1 cellular context compared by ENCODE assay signal in the genomic region with DNA sequence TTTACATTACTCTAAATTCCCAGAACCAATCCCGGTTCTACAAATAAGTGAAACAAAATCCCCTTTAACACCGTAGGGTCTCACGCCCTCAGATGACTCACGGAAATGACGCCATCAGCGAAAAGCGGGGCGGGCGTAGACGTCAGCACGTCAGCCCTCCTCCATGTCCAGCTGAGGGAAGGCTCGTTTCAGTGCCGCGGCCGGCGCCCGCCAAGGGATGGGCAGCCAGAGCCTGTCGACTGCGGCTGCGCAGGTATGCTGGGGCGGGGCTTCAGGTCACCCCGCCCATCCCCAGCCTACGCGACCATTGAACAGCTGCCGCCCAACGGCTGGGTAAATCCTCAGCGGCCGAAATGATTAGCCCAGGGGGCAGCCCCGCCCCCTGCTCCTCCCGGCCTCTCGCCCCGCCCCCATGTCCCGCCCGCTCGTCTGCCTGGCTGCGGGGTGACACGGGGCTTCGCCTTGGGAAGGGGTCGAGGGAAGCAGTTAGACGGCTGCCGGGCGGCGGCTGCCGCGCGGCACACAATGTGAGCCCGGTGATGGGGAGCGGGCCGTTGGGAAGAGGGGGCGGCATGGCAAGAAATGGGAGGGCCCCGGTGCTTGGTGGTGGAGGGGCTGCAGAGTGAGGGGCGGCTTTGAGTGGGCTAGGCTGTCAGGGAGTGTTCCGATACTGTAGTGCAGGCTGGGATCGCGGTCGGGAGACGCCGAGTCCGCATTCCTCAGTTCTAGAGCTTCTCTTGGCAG.
TF ChIP-seq lines count a peak whose summit lies in the region.

A gene (plus strand): TSS at position 420 of the 744 bp plus-strand sequence. CDS start 1,510 bp downstream, outside the sequence.

TF ChIP-seq in HepG2, 621 proteins besides CTCF, POLR2A, EP300 and RAD21 (continued from another document and continues in another):
- TF ChIP-seq, protein P1, sequence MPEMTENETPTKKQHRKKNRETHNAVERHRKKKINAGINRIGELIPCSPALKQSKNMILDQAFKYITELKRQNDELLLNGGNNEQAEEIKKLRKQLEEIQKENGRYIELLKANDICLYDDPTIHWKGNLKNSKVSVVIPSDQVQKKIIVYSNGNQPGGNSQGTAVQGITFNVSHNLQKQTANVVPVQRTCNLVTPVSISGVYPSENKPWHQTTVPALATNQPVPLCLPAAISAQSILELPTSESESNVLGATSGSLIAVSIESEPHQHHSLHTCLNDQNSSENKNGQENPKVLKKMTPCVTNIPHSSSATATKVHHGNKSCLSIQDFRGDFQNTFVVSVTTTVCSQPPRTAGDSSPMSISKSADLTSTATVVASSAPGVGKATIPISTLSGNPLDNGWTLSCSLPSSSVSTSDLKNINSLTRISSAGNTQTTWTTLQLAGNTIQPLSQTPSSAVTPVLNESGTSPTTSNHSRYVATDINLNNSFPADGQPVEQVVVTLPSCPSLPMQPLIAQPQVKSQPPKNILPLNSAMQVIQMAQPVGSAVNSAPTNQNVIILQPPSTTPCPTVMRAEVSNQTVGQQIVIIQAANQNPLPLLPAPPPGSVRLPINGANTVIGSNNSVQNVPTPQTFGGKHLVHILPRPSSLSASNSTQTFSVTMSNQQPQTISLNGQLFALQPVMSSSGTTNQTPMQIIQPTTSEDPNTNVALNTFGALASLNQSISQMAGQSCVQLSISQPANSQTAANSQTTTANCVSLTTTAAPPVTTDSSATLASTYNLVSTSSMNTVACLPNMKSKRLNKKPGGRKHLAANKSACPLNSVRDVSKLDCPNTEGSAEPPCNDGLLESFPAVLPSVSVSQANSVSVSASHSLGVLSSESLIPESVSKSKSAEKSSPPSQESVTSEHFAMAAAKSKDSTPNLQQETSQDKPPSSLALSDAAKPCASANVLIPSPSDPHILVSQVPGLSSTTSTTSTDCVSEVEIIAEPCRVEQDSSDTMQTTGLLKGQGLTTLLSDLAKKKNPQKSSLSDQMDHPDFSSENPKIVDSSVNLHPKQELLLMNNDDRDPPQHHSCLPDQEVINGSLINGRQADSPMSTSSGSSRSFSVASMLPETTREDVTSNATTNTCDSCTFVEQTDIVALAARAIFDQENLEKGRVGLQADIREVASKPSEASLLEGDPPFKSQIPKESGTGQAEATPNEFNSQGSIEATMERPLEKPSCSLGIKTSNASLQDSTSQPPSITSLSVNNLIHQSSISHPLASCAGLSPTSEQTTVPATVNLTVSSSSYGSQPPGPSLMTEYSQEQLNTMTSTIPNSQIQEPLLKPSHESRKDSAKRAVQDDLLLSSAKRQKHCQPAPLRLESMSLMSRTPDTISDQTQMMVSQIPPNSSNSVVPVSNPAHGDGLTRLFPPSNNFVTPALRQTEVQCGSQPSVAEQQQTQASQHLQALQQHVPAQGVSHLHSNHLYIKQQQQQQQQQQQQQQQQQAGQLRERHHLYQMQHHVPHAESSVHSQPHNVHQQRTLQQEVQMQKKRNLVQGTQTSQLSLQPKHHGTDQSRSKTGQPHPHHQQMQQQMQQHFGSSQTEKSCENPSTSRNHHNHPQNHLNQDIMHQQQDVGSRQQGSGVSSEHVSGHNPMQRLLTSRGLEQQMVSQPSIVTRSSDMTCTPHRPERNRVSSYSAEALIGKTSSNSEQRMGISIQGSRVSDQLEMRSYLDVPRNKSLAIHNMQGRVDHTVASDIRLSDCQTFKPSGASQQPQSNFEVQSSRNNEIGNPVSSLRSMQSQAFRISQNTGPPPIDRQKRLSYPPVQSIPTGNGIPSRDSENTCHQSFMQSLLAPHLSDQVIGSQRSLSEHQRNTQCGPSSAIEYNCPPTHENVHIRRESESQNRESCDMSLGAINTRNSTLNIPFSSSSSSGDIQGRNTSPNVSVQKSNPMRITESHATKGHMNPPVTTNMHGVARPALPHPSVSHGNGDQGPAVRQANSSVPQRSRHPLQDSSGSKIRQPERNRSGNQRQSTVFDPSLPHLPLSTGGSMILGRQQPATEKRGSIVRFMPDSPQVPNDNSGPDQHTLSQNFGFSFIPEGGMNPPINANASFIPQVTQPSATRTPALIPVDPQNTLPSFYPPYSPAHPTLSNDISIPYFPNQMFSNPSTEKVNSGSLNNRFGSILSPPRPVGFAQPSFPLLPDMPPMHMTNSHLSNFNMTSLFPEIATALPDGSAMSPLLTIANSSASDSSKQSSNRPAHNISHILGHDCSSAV (CRISPR knock-in tag; IDR thresholded peaks at IDR 0.05; ENCODE audit: borderline replicate concordance) = no peak
- TF ChIP-seq, protein P2, sequence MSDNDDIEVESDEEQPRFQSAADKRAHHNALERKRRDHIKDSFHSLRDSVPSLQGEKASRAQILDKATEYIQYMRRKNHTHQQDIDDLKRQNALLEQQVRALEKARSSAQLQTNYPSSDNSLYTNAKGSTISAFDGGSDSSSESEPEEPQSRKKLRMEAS (IDR thresholded peaks at IDR 0.05) = peak; percentile 73; the same call in 1 of the 2 replicates
- no peak; the same call in 1 of the 2 replicates for TF ChIP-seq ZSCAN29 (CRISPR knock-in tag; conservative IDR thresholded peaks at IDR 0.05)
- TF ChIP-seq, protein P3, sequence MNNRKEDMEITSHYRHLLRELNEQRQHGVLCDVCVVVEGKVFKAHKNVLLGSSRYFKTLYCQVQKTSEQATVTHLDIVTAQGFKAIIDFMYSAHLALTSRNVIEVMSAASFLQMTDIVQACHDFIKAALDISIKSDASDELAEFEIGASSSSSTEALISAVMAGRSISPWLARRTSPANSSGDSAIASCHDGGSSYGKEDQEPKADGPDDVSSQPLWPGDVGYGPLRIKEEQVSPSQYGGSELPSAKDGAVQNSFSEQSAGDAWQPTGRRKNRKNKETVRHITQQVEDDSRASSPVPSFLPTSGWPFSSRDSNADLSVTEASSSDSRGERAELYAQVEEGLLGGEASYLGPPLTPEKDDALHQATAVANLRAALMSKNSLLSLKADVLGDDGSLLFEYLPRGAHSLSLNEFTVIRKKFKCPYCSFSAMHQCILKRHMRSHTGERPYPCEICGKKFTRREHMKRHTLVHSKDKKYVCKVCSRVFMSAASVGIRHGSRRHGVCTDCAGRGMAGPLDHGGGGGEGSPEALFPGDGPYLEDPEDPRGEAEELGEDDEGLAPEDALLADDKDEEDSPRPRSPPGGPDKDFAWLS (CRISPR knock-in tag; IDR thresholded peaks at IDR 0.05; ENCODE audit: borderline replicate concordance) = no peak
- TF ChIP-seq RAD51 (IDR thresholded peaks at IDR 0.05; ENCODE audit: borderline replicate concordance) = no peak
- TF ChIP-seq, protein P4, sequence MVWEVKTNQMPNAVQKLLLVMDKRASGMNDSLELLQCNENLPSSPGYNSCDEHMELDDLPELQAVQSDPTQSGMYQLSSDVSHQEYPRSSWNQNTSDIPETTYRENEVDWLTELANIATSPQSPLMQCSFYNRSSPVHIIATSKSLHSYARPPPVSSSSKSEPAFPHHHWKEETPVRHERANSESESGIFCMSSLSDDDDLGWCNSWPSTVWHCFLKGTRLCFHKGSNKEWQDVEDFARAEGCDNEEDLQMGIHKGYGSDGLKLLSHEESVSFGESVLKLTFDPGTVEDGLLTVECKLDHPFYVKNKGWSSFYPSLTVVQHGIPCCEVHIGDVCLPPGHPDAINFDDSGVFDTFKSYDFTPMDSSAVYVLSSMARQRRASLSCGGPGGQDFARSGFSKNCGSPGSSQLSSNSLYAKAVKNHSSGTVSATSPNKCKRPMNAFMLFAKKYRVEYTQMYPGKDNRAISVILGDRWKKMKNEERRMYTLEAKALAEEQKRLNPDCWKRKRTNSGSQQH (CRISPR knock-in tag; IDR thresholded peaks at IDR 0.05; ENCODE audit: low read depth) = 0 out of 2 replicates have a peak, but pooled peaks have one; percentile 47
- peak; percentile 79; the same call in 1 of the 2 replicates for TF ChIP-seq KAT7 (CRISPR knock-in tag; IDR thresholded peaks at IDR 0.05; ENCODE audit: borderline replicate concordance)
- TF ChIP-seq, protein P5, sequence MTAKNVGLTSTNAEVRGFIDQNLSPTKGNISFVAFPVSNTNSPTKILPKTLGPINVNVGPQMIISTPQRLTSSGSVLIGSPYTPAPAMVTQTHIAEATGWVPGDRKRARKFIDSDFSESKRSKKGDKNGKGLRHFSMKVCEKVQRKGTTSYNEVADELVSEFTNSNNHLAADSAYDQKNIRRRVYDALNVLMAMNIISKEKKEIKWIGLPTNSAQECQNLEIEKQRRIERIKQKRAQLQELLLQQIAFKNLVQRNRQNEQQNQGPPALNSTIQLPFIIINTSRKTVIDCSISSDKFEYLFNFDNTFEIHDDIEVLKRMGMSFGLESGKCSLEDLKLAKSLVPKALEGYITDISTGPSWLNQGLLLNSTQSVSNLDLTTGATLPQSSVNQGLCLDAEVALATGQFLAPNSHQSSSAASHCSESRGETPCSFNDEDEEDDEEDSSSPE (CRISPR knock-in tag; IDR thresholded peaks at IDR 0.05) = peak; percentile 93
- TF ChIP-seq ZNF614 (CRISPR knock-in tag; IDR thresholded peaks at IDR 0.05; ENCODE audit: borderline replicate concordance) = peak; percentile 86
- no peak for TF ChIP-seq FIP1L1 (IDR thresholded peaks at IDR 0.05; ENCODE audit: borderline replicate concordance, insufficient read depth, low read depth, low read length)
- TF ChIP-seq ZNF615 (CRISPR knock-in tag; IDR thresholded peaks at IDR 0.05; ENCODE audit: borderline replicate concordance) = no peak
- TF ChIP-seq ARNTL (CRISPR knock-in tag; IDR thresholded peaks at IDR 0.05) = peak; percentile 50; the same call in 1 of the 2 replicates
- TF ChIP-seq ZNF136 (CRISPR knock-in tag; IDR thresholded peaks at IDR 0.05; ENCODE audit: low read depth) = no peak
- TF ChIP-seq HMG20B (CRISPR knock-in tag; conservative IDR thresholded peaks at IDR 0.05) = no peak
- peak; percentile 61; the same call in 1 of the 2 replicates for TF ChIP-seq ARHGAP35 (CRISPR knock-in tag; IDR thresholded peaks at IDR 0.05; ENCODE audit: borderline replicate concordance)
- no peak for TF ChIP-seq ZNF121 (CRISPR knock-in tag; IDR thresholded peaks at IDR 0.05)
- TF ChIP-seq ASH2L (IDR thresholded peaks at IDR 0.05; ENCODE audit: insufficient read length, low read depth, low read length) = peak; percentile 88
- TF ChIP-seq HOXA7 (CRISPR knock-in tag; IDR thresholded peaks at IDR 0.05) = no peak
- TF ChIP-seq SIN3A (IDR thresholded peaks at IDR 0.05; ENCODE audit: borderline replicate concordance, low read depth, low read length) = peak; percentile 80; the same call in 1 of the 2 replicates
- TF ChIP-seq HHEX (CRISPR knock-in tag; IDR thresholded peaks at IDR 0.05) = no peak
- TF ChIP-seq KMT2B (CRISPR knock-in tag; IDR thresholded peaks at IDR 0.05) = peak; percentile 94; the same call in 1 of the 2 replicates
- TF ChIP-seq, protein P6, sequence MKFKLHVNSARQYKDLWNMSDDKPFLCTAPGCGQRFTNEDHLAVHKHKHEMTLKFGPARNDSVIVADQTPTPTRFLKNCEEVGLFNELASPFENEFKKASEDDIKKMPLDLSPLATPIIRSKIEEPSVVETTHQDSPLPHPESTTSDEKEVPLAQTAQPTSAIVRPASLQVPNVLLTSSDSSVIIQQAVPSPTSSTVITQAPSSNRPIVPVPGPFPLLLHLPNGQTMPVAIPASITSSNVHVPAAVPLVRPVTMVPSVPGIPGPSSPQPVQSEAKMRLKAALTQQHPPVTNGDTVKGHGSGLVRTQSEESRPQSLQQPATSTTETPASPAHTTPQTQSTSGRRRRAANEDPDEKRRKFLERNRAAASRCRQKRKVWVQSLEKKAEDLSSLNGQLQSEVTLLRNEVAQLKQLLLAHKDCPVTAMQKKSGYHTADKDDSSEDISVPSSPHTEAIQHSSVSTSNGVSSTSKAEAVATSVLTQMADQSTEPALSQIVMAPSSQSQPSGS (CRISPR knock-in tag; IDR thresholded peaks at IDR 0.05) = peak; percentile 95
- TF ChIP-seq, protein P7, sequence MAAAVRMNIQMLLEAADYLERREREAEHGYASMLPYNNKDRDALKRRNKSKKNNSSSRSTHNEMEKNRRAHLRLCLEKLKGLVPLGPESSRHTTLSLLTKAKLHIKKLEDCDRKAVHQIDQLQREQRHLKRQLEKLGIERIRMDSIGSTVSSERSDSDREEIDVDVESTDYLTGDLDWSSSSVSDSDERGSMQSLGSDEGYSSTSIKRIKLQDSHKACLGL (CRISPR knock-in tag; IDR thresholded peaks at IDR 0.05) = peak; percentile 71
- peak; percentile 89 for TF ChIP-seq ZNF746 (CRISPR knock-in tag; IDR thresholded peaks at IDR 0.05)
- TF ChIP-seq ZSCAN30 (CRISPR knock-in tag; IDR thresholded peaks at IDR 0.05) = no peak
- peak; percentile 56; the same call in 1 of the 2 replicates for TF ChIP-seq ZNF547 (CRISPR knock-in tag; IDR thresholded peaks at IDR 0.05)
- no peak for TF ChIP-seq RFX3 (CRISPR knock-in tag; IDR thresholded peaks at IDR 0.05)
- TF ChIP-seq ZNF879 (CRISPR knock-in tag; IDR thresholded peaks at IDR 0.05) = no peak
- TF ChIP-seq ZNF17 (CRISPR knock-in tag; IDR thresholded peaks at IDR 0.05) = no peak
- TF ChIP-seq NKX3-1 (CRISPR knock-in tag; IDR thresholded peaks at IDR 0.05) = no peak
- TF ChIP-seq ZNF33A (CRISPR knock-in tag; IDR thresholded peaks at IDR 0.05; ENCODE audit: borderline replicate concordance) = no peak
- TF ChIP-seq, protein P8, sequence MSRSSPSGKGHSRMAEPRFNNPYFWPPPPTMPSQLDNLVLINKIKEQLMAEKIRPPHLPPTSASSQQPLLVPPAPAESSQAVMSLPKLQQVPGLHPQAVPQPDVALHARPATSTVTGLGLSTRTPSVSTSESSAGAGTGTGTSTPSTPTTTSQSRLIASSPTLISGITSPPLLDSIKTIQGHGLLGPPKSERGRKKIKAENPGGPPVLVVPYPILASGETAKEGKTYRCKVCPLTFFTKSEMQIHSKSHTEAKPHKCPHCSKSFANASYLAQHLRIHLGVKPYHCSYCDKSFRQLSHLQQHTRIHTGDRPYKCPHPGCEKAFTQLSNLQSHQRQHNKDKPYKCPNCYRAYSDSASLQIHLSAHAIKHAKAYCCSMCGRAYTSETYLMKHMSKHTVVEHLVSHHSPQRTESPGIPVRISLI (CRISPR knock-in tag; IDR thresholded peaks at IDR 0.05; ENCODE audit: borderline replicate concordance) = no peak
- peak; percentile 91 for TF ChIP-seq KAT8 (CRISPR knock-in tag; IDR thresholded peaks at IDR 0.05)
- no peak for TF ChIP-seq CBX1 (IDR thresholded peaks at IDR 0.05; ENCODE audit: low read depth)
- TF ChIP-seq, protein P9, sequence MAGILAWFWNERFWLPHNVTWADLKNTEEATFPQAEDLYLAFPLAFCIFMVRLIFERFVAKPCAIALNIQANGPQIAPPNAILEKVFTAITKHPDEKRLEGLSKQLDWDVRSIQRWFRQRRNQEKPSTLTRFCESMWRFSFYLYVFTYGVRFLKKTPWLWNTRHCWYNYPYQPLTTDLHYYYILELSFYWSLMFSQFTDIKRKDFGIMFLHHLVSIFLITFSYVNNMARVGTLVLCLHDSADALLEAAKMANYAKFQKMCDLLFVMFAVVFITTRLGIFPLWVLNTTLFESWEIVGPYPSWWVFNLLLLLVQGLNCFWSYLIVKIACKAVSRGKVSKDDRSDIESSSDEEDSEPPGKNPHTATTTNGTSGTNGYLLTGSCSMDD (CRISPR knock-in tag; IDR thresholded peaks at IDR 0.05) = no peak
- peak; percentile 17; the same call in 1 of the 2 replicates for TF ChIP-seq ZNF572 (CRISPR knock-in tag; IDR thresholded peaks at IDR 0.05)
- peak; percentile 88 for TF ChIP-seq TSC22D2 (CRISPR knock-in tag; IDR thresholded peaks at IDR 0.05; ENCODE audit: borderline replicate concordance)
- no peak for TF ChIP-seq NR2F6 (IDR thresholded peaks at IDR 0.05)
- TF ChIP-seq NR2F6 (CRISPR knock-in tag; IDR thresholded peaks at IDR 0.05) = no peak; the same call in 1 of the 2 replicates
- no peak for TF ChIP-seq ZNF557 (CRISPR knock-in tag; IDR thresholded peaks at IDR 0.05)
- TF ChIP-seq, protein P10, sequence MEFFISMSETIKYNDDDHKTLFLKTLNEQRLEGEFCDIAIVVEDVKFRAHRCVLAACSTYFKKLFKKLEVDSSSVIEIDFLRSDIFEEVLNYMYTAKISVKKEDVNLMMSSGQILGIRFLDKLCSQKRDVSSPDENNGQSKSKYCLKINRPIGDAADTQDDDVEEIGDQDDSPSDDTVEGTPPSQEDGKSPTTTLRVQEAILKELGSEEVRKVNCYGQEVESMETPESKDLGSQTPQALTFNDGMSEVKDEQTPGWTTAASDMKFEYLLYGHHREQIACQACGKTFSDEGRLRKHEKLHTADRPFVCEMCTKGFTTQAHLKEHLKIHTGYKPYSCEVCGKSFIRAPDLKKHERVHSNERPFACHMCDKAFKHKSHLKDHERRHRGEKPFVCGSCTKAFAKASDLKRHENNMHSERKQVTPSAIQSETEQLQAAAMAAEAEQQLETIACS (CRISPR knock-in tag; IDR thresholded peaks at IDR 0.05) = no peak
- peak; percentile 94 for TF ChIP-seq HDAC2 (CRISPR knock-in tag; IDR thresholded peaks at IDR 0.05)
